ENCODE assay signal across 8 cellular contexts in genomic region chr18:63421514-63421913, GRCh38. TPM values are rescaled to one million over a fixed set of nuclear protein-coding genes. Genes with fewer than 3 reads are reported as not detected.
DNase-seq lines count a peak whose midpoint lies in the region; ATAC-seq and TF ChIP-seq lines count a peak whose summit lies in the region.

No MANE protein-coding gene starts in this region.

- peak overlapping the region; percentile 88 for H3K4me2 ChIP-seq in MM.1S (ENCODE audit: low read depth, low read length)

- H3K4me1 ChIP-seq in MM.1S (ENCODE audit: low read length): 0 out of 2 replicates have a peak, but pooled peaks cover 9% of the 10 kb centered on the region

- no peaks in the 10 kb centered on the region for H3K9me3 ChIP-seq in MM.1S (replicated peaks; ENCODE audit: insufficient read depth, low read length)

- H3K4me3 ChIP-seq in MM.1S (ENCODE audit: low read length) (peak overlapping the region; percentile 94), dorsolateral prefrontal cortex (peak overlapping the region; percentile 52 to 99 (median 95))

- H3K27ac Mint-ChIP-seq in CD14-positive monocyte (peak overlapping the region; percentile 97 to 99 (median 99)), nephron progenitor cell (peak overlapping the region; percentile 100)

- DNase-seq in CD14-positive monocyte (ENCODE audit: low spot score): no peak
- no peak for DNase-seq in MM.1S
- DNase-seq in dorsolateral prefrontal cortex: no peak
- DNase-seq in nephron progenitor cell: no peak
- no peak for DNase-seq in NCI-H1694 (lab: John Stamatoyannopoulos, UW)
- no peak for DNase-seq in stimulated activated CD4-positive, alpha-beta T cell treated with anti-CD3 and anti-CD28 coated beads, Interleukin-4, amount 100 ng/mL, for 24 hours

- H3K4me1 Mint-ChIP-seq in CD14-positive monocyte (peaks cover 18% of the 10 kb centered on the region), nephron progenitor cell (peaks cover 27% of the 10 kb centered on the region)

- intact Hi-C loops in CD14-positive monocyte (cut with micrococcal nuclease): loop anchor here (5.0 to 10.0 kb wide), 4 partner anchors 54 to 707 kb away; partner anchors contain the start of genes KDSR (in 2 of the 2), PHLPP1 (in 1 of the 2) and SERPINB8 (in 1 of the 2)
- intact Hi-C loops in dorsolateral prefrontal cortex (cut with DNase I): loop anchor here (5.0 to 10.0 kb wide), 2 partner anchors 307 to 546 kb away; no protein-coding TSS in a partner anchor

- peak overlapping the region; percentile 88 for H3K9ac ChIP-seq in MM.1S (ENCODE audit: low read length)

- H2AFZ ChIP-seq in MM.1S (ENCODE audit: low read length): peak overlapping the region; percentile 74

- H3K9me2 ChIP-seq in MM.1S (replicated peaks; ENCODE audit: insufficient read depth, low read length): no peaks in the 10 kb centered on the region

- peaks cover 57% of the 10 kb centered on the region for H3K79me2 ChIP-seq in MM.1S (ENCODE audit: low read length)

- H3K36me3 Mint-ChIP-seq in CD14-positive monocyte (peaks cover 3 to 11% of the 10 kb centered on the region in 2 donors), nephron progenitor cell (ENCODE audit: low read depth) (no peaks in the 10 kb centered on the region)

- TF ChIP-seq CTCF in CD14-positive monocyte (IDR thresholded peaks at IDR 0.05) (no peak), MM.1S (IDR thresholded peaks at IDR 0.05; ENCODE audit: low read length) (no peak), dorsolateral prefrontal cortex (IDR thresholded peaks at IDR 0.05 in 54 of 56, conservative IDR thresholded peaks at IDR 0.05 in 2 of 56; ENCODE audit: low read depth in 1 of 56, partially characterized antibody in 56 of 56) (no peak), nephron progenitor cell (IDR thresholded peaks at IDR 0.05) (no peak)

- H3K27me3 Mint-ChIP-seq in CD14-positive monocyte (ENCODE audit: low read depth in 3 of 3) (peaks cover 0 to 6% (median 0%) of the 10 kb centered on the region in 3 donors), nephron progenitor cell (ENCODE audit: low read depth, poor library complexity) (peaks cover 10% of the 10 kb centered on the region)

- H3K27me3 ChIP-seq in MM.1S (replicated peaks; ENCODE audit: insufficient read depth, low read length) (no peaks in the 10 kb centered on the region), dorsolateral prefrontal cortex (no peaks in the 10 kb centered on the region)

- H3F3A ChIP-seq in MM.1S (ENCODE audit: insufficient read depth, low read length): peaks cover 8% of the 10 kb centered on the region; the same call in 1 of the 2 replicates

- H3K27ac ChIP-seq in MM.1S (ENCODE audit: low read length): peak overlapping the region; percentile 81; the same call in 1 of the 2 replicates
- H3K27ac ChIP-seq in dorsolateral prefrontal cortex: peak overlapping the region in 37 of 59 donors; percentile 84 to 99 (median 97)

- ATAC-seq in HG02973 (IDR thresholded peaks at IDR 0.05; ENCODE audit: unreplicated experiment) (no peak), HG03439 (IDR thresholded peaks at IDR 0.05; ENCODE audit: unreplicated experiment) (no peak)

- H3K9me3 Mint-ChIP-seq in CD14-positive monocyte (peaks cover 0 to 2% (median 0%) of the 10 kb centered on the region in 7 donors), nephron progenitor cell (no peaks in the 10 kb centered on the region)

- H3K4me3 Mint-ChIP-seq in CD14-positive monocyte: peak overlapping the region; percentile 97 to 98
- peak overlapping the region; percentile 99 for H3K4me3 Mint-ChIP-seq in nephron progenitor cell

- no peaks in the 10 kb centered on the region for H3K36me3 ChIP-seq in MM.1S (replicated peaks; ENCODE audit: insufficient read depth, low read length)

- no peaks in the 10 kb centered on the region for H4K20me1 ChIP-seq in MM.1S (ENCODE audit: insufficient read depth, low read length)

RNA-seq across cellular contexts. Expression of gene VPS4B, which starts 0.8 kb away (rescaled TPM):
- polyA plus RNA-seq in CD14-positive monocyte: 10 to 100 TPM; 26.7 to 48.8 TPM
- 10 to 100 TPM; 23.5 to 78.1 (median 53.7) TPM for total RNA-seq in dorsolateral prefrontal cortex

RNA-seq across cellular contexts. Expression of gene KDSR, which starts 54.5 kb away (rescaled TPM):
- 10 to 100 TPM; 29.9 to 38.5 TPM for polyA plus RNA-seq in CD14-positive monocyte
- total RNA-seq in dorsolateral prefrontal cortex: 100 to 1,000 TPM in 1 of 120 experiments, 10 to 100 TPM in 119; 43.2 to 111 (median 58.5) TPM

RNA-seq across cellular contexts. Expression of gene SERPINB5, which starts 55.2 kb away (rescaled TPM):
- not detected for polyA plus RNA-seq in CD14-positive monocyte
- total RNA-seq in dorsolateral prefrontal cortex: not detected
